ENCODE assay signal across 8 cellular contexts in genomic region chr10:51879238-51879637, GRCh38.
A peak's percentile ranks its signal among the peaks of the same experiment; 100 is the strongest.
DNase-seq lines count a peak whose midpoint lies in the region; ATAC-seq and TF ChIP-seq lines count a peak whose summit lies in the region.

No MANE protein-coding gene starts in this region.

- no peak overlapping the region for H3K27ac Mint-ChIP-seq in activated B cell treated with CpG ODN at 0.5 μM for 24 hours
- no peak overlapping the region for H3K27ac Mint-ChIP-seq in stimulated activated memory B cell treated with anti-CD40 and anti-IgM and Interleukin-4, amounts not matched to agents 10 μg/mL and 1 μg/mL and 100 μg/mL, for 72 hours

- in situ Hi-C loops in ACHN (cut with HindIII; ENCODE audit: low pct_ligation_motif_present, low pct_unique_long_range_greater_than_20kb, low sequenced_read_pairs): no loop called here

- intact Hi-C loops in activated B cell treated with CpG ODN at 0.5 μM for 24 hours (cut with micrococcal nuclease): no loop called here

- no peaks in the 10 kb centered on the region for H3K27me3 ChIP-seq in foreskin keratinocyte

- POLR2A ChIA-PET in activated B cell treated with CpG ODN at 0.5 μM for 24 hours (lab: Charles Lee): no interaction called here

- CTCF ChIA-PET in activated B cell treated with CpG ODN at 0.5 μM for 24 hours (lab: Charles Lee): no interaction called here

- peak overlapping the region; percentile 93 for H3K27ac ChIP-seq in foreskin keratinocyte

- no peaks in the 10 kb centered on the region for H3K9me3 Mint-ChIP-seq in activated B cell treated with CpG ODN at 0.5 μM for 24 hours
- no peaks in the 10 kb centered on the region for H3K9me3 Mint-ChIP-seq in stimulated activated memory B cell treated with anti-CD40 and anti-IgM and Interleukin-4, amounts not matched to agents 10 μg/mL and 1 μg/mL and 100 μg/mL, for 72 hours

- no peak for TF ChIP-seq CTCF in activated B cell treated with CpG ODN at 0.5 μM for 24 hours (IDR thresholded peaks at IDR 0.05)
- TF ChIP-seq CTCF in foreskin keratinocyte (conservative IDR thresholded peaks at IDR 0.05): no peak

- H3K4me1 ChIP-seq in foreskin keratinocyte: peaks cover 5% of the 10 kb centered on the region

- ATAC-seq in GM18867 (IDR thresholded peaks at IDR 0.05; ENCODE audit: unreplicated experiment) (peak; percentile 92), HG03045 (IDR thresholded peaks at IDR 0.05; ENCODE audit: unreplicated experiment) (peak; percentile 93), activated B cell treated with CpG ODN at 0.5 μM for 24 hours (ENCODE audit: low read depth) (peak; percentile 61), foreskin keratinocyte (peak; percentile 100)
- ATAC-seq in stimulated activated memory B cell treated with anti-CD40 and anti-IgM and Interleukin-4, amounts not matched to agents 10 μg/mL and 1 μg/mL and 100 μg/mL, for 72 hours: peak; percentile 54

- H3K27me3 Mint-ChIP-seq in activated B cell treated with CpG ODN at 0.5 μM for 24 hours: no peaks in the 10 kb centered on the region
- H3K27me3 Mint-ChIP-seq in stimulated activated memory B cell treated with anti-CD40 and anti-IgM and Interleukin-4, amounts not matched to agents 10 μg/mL and 1 μg/mL and 100 μg/mL, for 72 hours: no peaks in the 10 kb centered on the region

- no peak overlapping the region for H3K4me3 Mint-ChIP-seq in activated B cell treated with CpG ODN at 0.5 μM for 24 hours
- no peak overlapping the region for H3K4me3 Mint-ChIP-seq in stimulated activated memory B cell treated with anti-CD40 and anti-IgM and Interleukin-4, amounts not matched to agents 10 μg/mL and 1 μg/mL and 100 μg/mL, for 72 hours

- no peaks in the 10 kb centered on the region for H3K36me3 Mint-ChIP-seq in activated B cell treated with CpG ODN at 0.5 μM for 24 hours (ENCODE audit: low read depth)
- H3K36me3 Mint-ChIP-seq in stimulated activated memory B cell treated with anti-CD40 and anti-IgM and Interleukin-4, amounts not matched to agents 10 μg/mL and 1 μg/mL and 100 μg/mL, for 72 hours: no peaks in the 10 kb centered on the region

- DNase-seq in ACHN (peak; percentile 6), activated B cell treated with CpG ODN at 0.5 μM for 24 hours (no peak), foreskin keratinocyte (peak; percentile 99 to 100), NCI-H1417 treated with DMSO at 0.1 percent for 48 hours (lab: John Stamatoyannopoulos, UW) (no peak), GDM1 (lab: John Stamatoyannopoulos, UW) (no peak)

- no peaks in the 10 kb centered on the region for H3K4me1 Mint-ChIP-seq in activated B cell treated with CpG ODN at 0.5 μM for 24 hours
- no peaks in the 10 kb centered on the region for H3K4me1 Mint-ChIP-seq in stimulated activated memory B cell treated with anti-CD40 and anti-IgM and Interleukin-4, amounts not matched to agents 10 μg/mL and 1 μg/mL and 100 μg/mL, for 72 hours

Comparison
In these comparisons a context has a peak if more than half of its experiments do, and no peak if none do; other contexts are left out.
1. DNase-seq: peak in ACHN (single experiment) and foreskin keratinocyte (2 of 2); none in activated B cell treated with CpG ODN at 0.5 μM for 24 hours (single experiment), NCI-H1417 treated with DMSO at 0.1 percent for 48 hours (single experiment) and GDM1 (single experiment).
2. Peak in every context shown above with its lines, with median percentiles within 50 percentile points of each other: ATAC-seq.